9 cellular contexts compared by ENCODE assay signal in the genomic region with DNA sequence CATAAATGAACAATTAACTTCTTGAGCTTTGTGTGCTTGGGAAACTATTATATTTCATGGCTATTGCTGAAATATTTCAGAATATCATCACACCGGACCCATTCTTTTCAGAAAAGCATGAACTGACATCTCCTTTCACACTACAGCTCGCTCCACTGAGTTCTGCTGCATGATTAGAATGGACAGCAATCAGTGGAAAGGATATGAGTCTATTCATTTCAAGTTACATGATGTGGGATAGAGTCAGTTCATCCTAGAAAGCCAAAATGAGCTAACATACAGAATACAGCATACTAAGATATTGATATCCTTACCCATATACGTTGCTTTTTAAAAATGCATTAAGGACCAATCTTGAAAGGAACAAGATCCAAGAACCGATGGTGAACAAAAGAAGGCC. TPM values are rescaled to one million over a fixed set of nuclear protein-coding genes. Genes with fewer than 3 reads are reported as not detected.
DNase-seq lines count a peak whose midpoint lies in the region; ATAC-seq and TF ChIP-seq lines count a peak whose summit lies in the region.
"Had no signal": no experiment of that assay in that cellular context is flagged by ENCODE, and none has a peak within 500 bp of the region (broad histone marks: within the 10 kb centered on the region; RNA-seq: fewer than 3 reads in every experiment).

No MANE protein-coding gene starts in this region.

- no TSS peak for BruUV-seq in Panc1 (replicated peaks; lab: Mats Ljungman, UMichigan)

- intact Hi-C loops in Panc1 (cut with micrococcal nuclease; ENCODE audit: unreplicated experiment), result no loop called here
- intact Hi-C loops in esophagus squamous epithelium (cut with DNase I), result loop anchor here (5.0 kb wide), 1 partner anchor 213 kb away; no protein-coding TSS in a partner anchor

- no peak overlapping the region for H2AFZ ChIP-seq in DND-41 (ENCODE audit: low read depth, low read length)

- peak overlapping the region; percentile 90; the same call in 1 of the 2 replicates for H3K9ac ChIP-seq in DND-41 (ENCODE audit: low read depth, low read length)

- DNase-seq in DND-41 (no peak), Panc1 (ENCODE audit: low read depth, low spot score) (no peak), esophagus squamous epithelium (lab: John Stamatoyannopoulos, UW) (no peak), retina (peak; percentile 63), dedifferentiated amniotic fluid mesenchymal stem cell (ENCODE audit: extremely low spot score) (no peak), putamen (ENCODE audit: low spot score) (no peak)
- DNase-seq: NCI-H526 treated with DMSO at 0.1 percent for 48 hours had no signal

- 47 to 52% methylated on average over 4 of the region's 4 CpGs for WGBS in esophagus squamous epithelium, 2 donors

- ATAC-seq in DND-41 (ENCODE audit: insufficient read depth, low read depth) (no peak), Panc1 (no peak), HG02938 (IDR thresholded peaks at IDR 0.05; ENCODE audit: unreplicated experiment) (no peak), HG03354 (IDR thresholded peaks at IDR 0.05; ENCODE audit: poor library complexity, severe bottlenecking, unreplicated experiment) (no peak)

- in situ Hi-C loops in Panc1 (cut with HindIII; ENCODE audit: low pct_unique_long_range_greater_than_20kb, low sequenced_read_pairs), result no loop called here

- TF ChIP-seq POLR2A in esophagus squamous epithelium (IDR thresholded peaks at IDR 0.05), result no peak

- H3K36me3 ChIP-seq in DND-41 (ENCODE audit: insufficient read depth, low read length), result peaks cover 15% of the 10 kb centered on the region; the same call in 1 of the 2 replicates
- H3K36me3 ChIP-seq in Panc1 (ENCODE audit: control insufficient read depth, insufficient read depth, low read length), result peaks cover 15% of the 10 kb centered on the region; the same call in 1 of the 2 replicates
- H3K36me3 ChIP-seq in esophagus squamous epithelium, result no peaks in the 10 kb centered on the region

- peak overlapping the region; percentile 77 for H3K27ac ChIP-seq in DND-41 (ENCODE audit: low read length)
- peak overlapping the region; percentile 88 for H3K27ac ChIP-seq in Panc1 (ENCODE audit: low read length)
- H3K27ac ChIP-seq in esophagus squamous epithelium, result peak overlapping the region; percentile 90 to 95 (median 93)

- TF ChIP-seq CTCF in DND-41 (IDR thresholded peaks at IDR 0.05; ENCODE audit: borderline replicate concordance, extremely low read depth, low read length, poor library complexity, severe bottlenecking) (no peak), Panc1 (IDR thresholded peaks at IDR 0.05) (no peak), esophagus squamous epithelium (IDR thresholded peaks at IDR 0.05) (no peak)

- H3K4me1 ChIP-seq in DND-41 (ENCODE audit: insufficient read depth, low read length) (peaks cover 35% of the 10 kb centered on the region), Panc1 (ENCODE audit: control insufficient read depth, insufficient read depth, low read length) (peaks cover 38% of the 10 kb centered on the region), esophagus squamous epithelium (peaks cover 47 to 89% (median 57%) of the 10 kb centered on the region in 3 donors)

- CTCF ChIA-PET in Panc1 (lab: Charles Lee), result interaction anchor here (0.5 to 1.4 kb wide), 4 partner anchors 46 to 205 kb away, joined by 3 to 5 read pairs (median 4); partner anchors contain the start of gene ABRAXAS2

- H3K9me3 ChIP-seq in DND-41 (ENCODE audit: insufficient read depth, low read length, severe bottlenecking) (no peaks in the 10 kb centered on the region), Panc1 (ENCODE audit: control insufficient read depth, insufficient read depth, low read depth, low read length) (no peaks in the 10 kb centered on the region), esophagus squamous epithelium (no peaks in the 10 kb centered on the region)

- H3K27me3 ChIP-seq in DND-41 (ENCODE audit: insufficient read depth, low read length, poor library complexity) (no peaks in the 10 kb centered on the region), Panc1 (ENCODE audit: control insufficient read depth, insufficient read depth, low read length) (no peaks in the 10 kb centered on the region), esophagus squamous epithelium (no peaks in the 10 kb centered on the region)

- H4K20me1 ChIP-seq in DND-41 (ENCODE audit: insufficient read depth, low read length), result peaks cover 12% of the 10 kb centered on the region; the same call in 1 of the 2 replicates

- peaks cover 38% of the 10 kb centered on the region for H3K79me2 ChIP-seq in DND-41 (ENCODE audit: insufficient read depth, low read length)

- H3K4me2 ChIP-seq in DND-41 (ENCODE audit: insufficient read depth, low read length), result peak overlapping the region; percentile 69; the same call in 1 of the 2 replicates

- no peak overlapping the region for H3K4me3 ChIP-seq in DND-41 (ENCODE audit: low read depth in 1 of 2, low read length in 2 of 2)
- H3K4me3 ChIP-seq in Panc1 (ENCODE audit: low read depth in 2 of 2, low read length in 2 of 2), result no peak overlapping the region; a peak in 1 of 4 replicates
- H3K4me3 ChIP-seq in esophagus squamous epithelium, result no peak overlapping the region

- POLR2A ChIA-PET in Panc1 (lab: Charles Lee), result interaction anchor here (0.7 kb wide), 1 partner anchor 52 kb away, joined by 4 read pairs; no protein-coding TSS in a partner anchor

RNA-seq across cellular contexts. Expression of gene FAM53B, which starts 1.1 kb away (rescaled TPM):
- total RNA-seq in Panc1 (2021; ENCODE audit: unreplicated experiment) (42.5 TPM), esophagus squamous epithelium (10 to 100 TPM; 27.4 to 54.2 (median 31.5) TPM)
- 31.8 TPM for polyA plus RNA-seq in Panc1 (2012; ENCODE audit: insufficient read length)

RNA-seq across cellular contexts. Expression of gene EEF1AKMT2, which starts 46.4 kb away (rescaled TPM):
- total RNA-seq in Panc1 (2021; ENCODE audit: unreplicated experiment), result 39.2 TPM
- 24.1 TPM for polyA plus RNA-seq in Panc1 (2012; ENCODE audit: insufficient read length)
- total RNA-seq in esophagus squamous epithelium, result 10 to 100 TPM in 2 of 4 donors, 1 to 10 TPM in 2; 8.3 to 17.5 (median 12.7) TPM

RNA-seq across cellular contexts. Expression of gene ABRAXAS2, which starts 56.4 kb away (rescaled TPM):
- total RNA-seq in Panc1 (2021; ENCODE audit: unreplicated experiment) (19.5 TPM), esophagus squamous epithelium (10 to 100 TPM in 3 of 4 donors, 1 to 10 TPM in 1; 6.1 to 13.6 (median 11.5) TPM)
- polyA plus RNA-seq in Panc1 (2012; ENCODE audit: insufficient read length), result 11.4 TPM
